Comparison of ENCODE assay signal across 1 cellular context in the genomic region with DNA sequence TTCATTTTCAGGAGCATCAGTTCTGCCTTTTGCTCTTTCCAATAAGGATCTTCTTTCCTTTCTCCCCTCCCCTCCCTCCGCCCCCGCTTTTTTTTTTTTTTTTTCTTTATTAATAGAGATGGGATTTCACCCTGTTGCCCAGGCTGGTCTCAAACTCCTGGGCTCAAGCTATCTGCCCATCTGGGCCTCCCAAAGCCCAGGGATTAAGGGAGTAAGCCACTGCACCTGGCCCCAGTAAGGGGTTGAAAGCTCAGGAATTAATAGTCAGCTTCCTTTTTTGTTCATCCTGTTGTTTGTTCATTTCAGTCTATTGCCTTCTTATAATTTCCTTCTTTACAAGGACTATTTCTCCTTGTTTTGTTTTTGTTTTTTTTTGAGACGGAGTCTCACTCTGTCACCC.
TF ChIP-seq lines count a peak whose summit lies in the region.

No MANE protein-coding gene starts in this region.

TF ChIP-seq in endothelial cell of umbilical vein, 7 proteins besides CTCF, POLR2A, EP300 and RAD21:
- TF ChIP-seq JUN (IDR thresholded peaks at IDR 0.05; ENCODE audit: borderline replicate concordance, insufficient read depth, insufficient read length, low read depth) = no peak
- no peak for TF ChIP-seq POLR2AphosphoS5 (IDR thresholded peaks at IDR 0.05; ENCODE audit: insufficient read depth, low read depth, low read length)
- no peak for TF ChIP-seq EZH2 (IDR thresholded peaks at IDR 0.05; ENCODE audit: borderline replicate concordance, low read depth, low read length, severe bottlenecking)
- TF ChIP-seq FOS (IDR thresholded peaks at IDR 0.05; ENCODE audit: borderline replicate concordance, insufficient read depth, low read length) = no peak
- TF ChIP-seq, protein P1, sequence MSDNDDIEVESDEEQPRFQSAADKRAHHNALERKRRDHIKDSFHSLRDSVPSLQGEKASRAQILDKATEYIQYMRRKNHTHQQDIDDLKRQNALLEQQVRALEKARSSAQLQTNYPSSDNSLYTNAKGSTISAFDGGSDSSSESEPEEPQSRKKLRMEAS (IDR thresholded peaks at IDR 0.05; ENCODE audit: insufficient read depth, insufficient read length) = no peak
- TF ChIP-seq GATA2 (IDR thresholded peaks at IDR 0.05; ENCODE audit: insufficient read depth, insufficient read length, low read depth, low read length) = no peak
- no peak for TF ChIP-seq MYC (IDR thresholded peaks at IDR 0.05; ENCODE audit: low read depth, low read length)
